ENCODE assay signal across 27 cellular contexts in the genomic region with DNA sequence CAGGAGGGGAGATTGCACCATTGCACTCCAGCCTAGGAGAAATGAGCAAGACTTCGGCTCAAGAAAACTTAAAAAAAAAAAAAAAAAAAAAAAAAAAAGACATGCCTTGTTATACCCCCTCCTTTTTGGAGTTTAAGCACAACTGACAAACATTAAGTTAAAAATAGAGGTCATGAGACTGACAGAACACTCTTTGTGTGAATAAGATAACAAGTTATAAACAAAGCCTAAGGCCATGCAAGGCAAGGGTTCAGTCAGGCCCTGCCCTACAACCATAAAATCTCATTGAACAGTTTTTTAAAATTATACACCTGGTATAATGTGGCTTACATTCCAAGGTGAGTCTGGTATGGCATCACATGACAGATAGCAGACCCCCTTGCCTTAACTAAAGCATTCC. TPM values are rescaled to one million over a fixed set of nuclear protein-coding genes. Genes with fewer than 3 reads are reported as not detected.
"Had no signal": no experiment of that assay in that cellular context is flagged by ENCODE, and none has a peak within 500 bp of the region (broad histone marks: within the 10 kb centered on the region; RNA-seq: fewer than 3 reads in every experiment).

No MANE protein-coding gene starts in this region.

- DNase-seq: activated CD4-positive, alpha-beta memory T cell treated with anti-CD3 and anti-CD28 coated beads, Interleukin-2, amount 10 ng/mL, durations not matched to agents 7 days and 5 days; activated CD4-positive, alpha-beta T cell treated with anti-CD3 and anti-CD28 coated beads for 36 hours; activated CD4-positive, alpha-beta T cell treated with anti-CD3 and anti-CD28 coated beads, Interleukin-2, amount 50 U/mL, for 1 hour; activated gamma-delta T cell; activated naive CD4-positive, alpha-beta T cell treated with anti-CD3 and anti-CD28 coated beads for 36 hours; activated T-cell treated with anti-CD3 and anti-CD28 coated beads for 4 hours; activated T-cell treated with anti-CD3 and anti-CD28 coated beads, Interleukin-2, amount 50 U/mL, for 48 hours; amygdala; cerebellar nuclear complex; KG1; NCI-H1092; NCI-H1417 treated with DMSO at 0.1 percent for 48 hours; NCI-H1694; NCI-H2029; NCI-H2107; NCI-H345; NCI-H510A; PC-9; SHP77 treated with DMSO at 0.1 percent for 48 hours; T-helper 1 cell; WERI-Rb-1 had no signal

- H3K36me3 Mint-ChIP-seq: activated naive CD8-positive, alpha-beta T cell had no signal

- H3K36me3 ChIP-seq: WERI-Rb-1 had no signal

- H3K4me3 Mint-ChIP-seq: activated CD4-positive, alpha-beta memory T cell treated with anti-CD3 and anti-CD28 coated beads, Interleukin-2, amount 10 ng/mL, durations not matched to agents 7 days and 5 days; activated CD4-positive, alpha-beta T cell treated with anti-CD3 and anti-CD28 coated beads for 36 hours; activated naive CD4-positive, alpha-beta T cell treated with anti-CD3 and anti-CD28 coated beads for 36 hours; activated naive CD8-positive, alpha-beta T cell; activated T-helper 17 cell treated with anti-CD3 and anti-CD28 coated beads, Interleukin-2, amount 50 U/mL, for 72 hours had no signal

- H3K9me3 Mint-ChIP-seq: activated CD4-positive, alpha-beta memory T cell treated with anti-CD3 and anti-CD28 coated beads, Interleukin-2, amount 10 ng/mL, durations not matched to agents 7 days and 5 days; activated naive CD4-positive, alpha-beta T cell treated with anti-CD3 and anti-CD28 coated beads for 36 hours had no signal

- H3K27ac ChIP-seq: PC-9, WERI-Rb-1 had no signal

- H3K4me1 Mint-ChIP-seq: activated CD4-positive, alpha-beta memory T cell treated with anti-CD3 and anti-CD28 coated beads, Interleukin-2, amount 10 ng/mL, durations not matched to agents 7 days and 5 days had no signal

- H2AFZ ChIP-seq: PC-9 had no signal

- ATAC-seq: activated CD4-positive, alpha-beta T cell treated with anti-CD3 and anti-CD28 coated beads for 36 hours; activated T-helper 17 cell treated with anti-CD3 and anti-CD28 coated beads, Interleukin-2, amount 50 U/mL, for 72 hours had no signal

- H3K27ac Mint-ChIP-seq: activated CD4-positive, alpha-beta memory T cell treated with anti-CD3 and anti-CD28 coated beads, Interleukin-2, amount 10 ng/mL, durations not matched to agents 7 days and 5 days; activated CD4-positive, alpha-beta T cell treated with anti-CD3 and anti-CD28 coated beads for 36 hours; activated naive CD4-positive, alpha-beta T cell treated with anti-CD3 and anti-CD28 coated beads for 36 hours; activated naive CD8-positive, alpha-beta T cell; activated T-helper 17 cell treated with anti-CD3 and anti-CD28 coated beads, Interleukin-2, amount 50 U/mL, for 72 hours had no signal

- H3K4me3 ChIP-seq: PC-9 had no signal

- H3K27me3 Mint-ChIP-seq: activated CD4-positive, alpha-beta memory T cell treated with anti-CD3 and anti-CD28 coated beads, Interleukin-2, amount 10 ng/mL, durations not matched to agents 7 days and 5 days; activated CD4-positive, alpha-beta T cell treated with anti-CD3 and anti-CD28 coated beads for 36 hours; activated naive CD8-positive, alpha-beta T cell; activated T-helper 17 cell treated with anti-CD3 and anti-CD28 coated beads, Interleukin-2, amount 50 U/mL, for 72 hours had no signal

RNA-seq across cellular contexts. Expression of a gene that starts 39.3 kb away (rescaled TPM):
- total RNA-seq: activated CD4-positive, alpha-beta memory T cell treated with anti-CD3 and anti-CD28 coated beads, Interleukin-2, amount 10 ng/mL, durations not matched to agents 7 days and 5 days; activated CD4-positive, alpha-beta T cell treated with anti-CD3 and anti-CD28 coated beads for 36 hours; activated CD8-positive, alpha-beta memory T cell treated with anti-CD3 and anti-CD28 coated beads for 36 hours; activated naive CD4-positive, alpha-beta T cell treated with anti-CD3 and anti-CD28 coated beads for 36 hours; activated T-helper 17 cell treated with anti-CD3 and anti-CD28 coated beads, Interleukin-2, amount 50 U/mL, for 72 hours; cardiac septum; M059J; PC-9; T-helper 2 cell treated with Interferon-gamma antibody and Interleukin-4, amounts not matched to agents 100 ng/mL and 5 ng/mL, for 36 hours had no signal

RNA-seq across cellular contexts. Expression of a gene that starts 39.4 kb away (rescaled TPM):
- total RNA-seq: activated CD4-positive, alpha-beta memory T cell treated with anti-CD3 and anti-CD28 coated beads, Interleukin-2, amount 10 ng/mL, durations not matched to agents 7 days and 5 days; activated CD4-positive, alpha-beta T cell treated with anti-CD3 and anti-CD28 coated beads for 36 hours; activated CD8-positive, alpha-beta memory T cell treated with anti-CD3 and anti-CD28 coated beads for 36 hours; activated naive CD4-positive, alpha-beta T cell treated with anti-CD3 and anti-CD28 coated beads for 36 hours; activated T-helper 17 cell treated with anti-CD3 and anti-CD28 coated beads, Interleukin-2, amount 50 U/mL, for 72 hours; cardiac septum; M059J; T-helper 2 cell treated with Interferon-gamma antibody and Interleukin-4, amounts not matched to agents 100 ng/mL and 5 ng/mL, for 36 hours had no signal
